In the genomic region with DNA sequence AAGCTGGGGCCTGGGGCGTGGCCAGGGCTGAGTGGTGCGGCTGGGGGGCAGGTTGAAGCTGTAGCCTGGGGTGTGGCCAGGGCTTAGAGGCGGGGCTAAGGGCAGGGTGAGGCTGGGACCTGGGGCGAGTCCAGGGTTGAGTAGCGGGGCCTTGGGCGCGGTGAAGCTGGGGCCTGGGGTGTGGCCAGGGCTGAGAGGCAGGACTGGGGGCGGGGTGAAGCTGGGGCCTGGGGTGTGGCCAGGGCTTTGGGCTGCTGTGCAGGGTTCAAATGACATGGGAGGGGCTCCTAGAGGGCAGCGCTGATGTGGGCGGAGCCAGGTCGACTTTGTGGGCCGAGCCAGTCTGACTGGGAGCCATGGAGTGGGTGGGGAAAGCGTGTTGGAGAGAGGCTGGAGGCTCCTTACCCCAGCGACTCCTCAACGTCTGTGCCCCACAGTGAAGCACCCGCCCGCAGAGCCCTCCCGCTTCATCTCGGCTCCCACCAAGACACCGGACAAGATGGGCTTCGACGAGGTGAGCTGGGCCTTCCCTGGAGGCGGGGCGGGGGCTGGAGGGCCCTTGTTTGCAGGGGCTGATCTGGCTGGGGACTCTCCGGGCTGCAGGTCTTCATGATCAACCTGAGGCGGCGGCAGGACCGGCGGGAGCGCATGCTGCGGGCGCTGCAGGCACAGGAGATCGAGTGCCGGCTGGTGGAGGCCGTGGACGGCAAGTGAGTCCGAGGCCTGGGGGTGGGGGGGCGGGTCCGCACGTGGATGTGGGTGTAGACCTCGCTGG, we compare ENCODE assay signal across 1 cellular context.
A peak's percentile ranks its signal among the peaks of the same experiment; 100 is the strongest.
TF ChIP-seq lines count a peak whose summit lies in the region.

No MANE protein-coding gene starts in this region.

TF ChIP-seq in HEK293, 187 proteins besides CTCF, POLR2A, EP300 and RAD21 (continued from another document):
- TF ChIP-seq, protein P1, sequence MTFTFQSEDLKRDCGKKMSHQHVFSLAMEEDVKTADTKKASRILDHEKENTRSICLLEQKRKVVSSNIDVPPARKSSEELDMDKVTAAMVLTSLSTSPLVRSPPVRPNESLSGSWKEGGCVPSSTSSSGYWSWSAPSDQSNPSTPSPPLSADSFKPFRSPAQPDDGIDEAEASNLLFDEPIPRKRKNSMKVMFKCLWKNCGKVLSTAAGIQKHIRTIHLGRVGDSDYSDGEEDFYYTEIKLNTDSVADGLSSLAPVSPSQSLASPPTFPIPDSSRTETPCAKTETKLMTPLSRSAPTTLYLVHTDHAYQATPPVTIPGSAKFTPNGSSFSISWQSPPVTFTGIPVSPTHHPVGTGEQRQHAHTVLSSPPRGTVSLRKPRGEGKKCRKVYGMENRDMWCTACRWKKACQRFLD (tag by site-specific recombination; IDR thresholded peaks at IDR 0.05): no peak
- TF ChIP-seq, protein P2, sequence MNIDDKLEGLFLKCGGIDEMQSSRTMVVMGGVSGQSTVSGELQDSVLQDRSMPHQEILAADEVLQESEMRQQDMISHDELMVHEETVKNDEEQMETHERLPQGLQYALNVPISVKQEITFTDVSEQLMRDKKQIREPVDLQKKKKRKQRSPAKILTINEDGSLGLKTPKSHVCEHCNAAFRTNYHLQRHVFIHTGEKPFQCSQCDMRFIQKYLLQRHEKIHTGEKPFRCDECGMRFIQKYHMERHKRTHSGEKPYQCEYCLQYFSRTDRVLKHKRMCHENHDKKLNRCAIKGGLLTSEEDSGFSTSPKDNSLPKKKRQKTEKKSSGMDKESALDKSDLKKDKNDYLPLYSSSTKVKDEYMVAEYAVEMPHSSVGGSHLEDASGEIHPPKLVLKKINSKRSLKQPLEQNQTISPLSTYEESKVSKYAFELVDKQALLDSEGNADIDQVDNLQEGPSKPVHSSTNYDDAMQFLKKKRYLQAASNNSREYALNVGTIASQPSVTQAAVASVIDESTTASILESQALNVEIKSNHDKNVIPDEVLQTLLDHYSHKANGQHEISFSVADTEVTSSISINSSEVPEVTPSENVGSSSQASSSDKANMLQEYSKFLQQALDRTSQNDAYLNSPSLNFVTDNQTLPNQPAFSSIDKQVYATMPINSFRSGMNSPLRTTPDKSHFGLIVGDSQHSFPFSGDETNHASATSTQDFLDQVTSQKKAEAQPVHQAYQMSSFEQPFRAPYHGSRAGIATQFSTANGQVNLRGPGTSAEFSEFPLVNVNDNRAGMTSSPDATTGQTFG (tag by site-specific recombination; IDR thresholded peaks at IDR 0.05; ENCODE audit: borderline replicate concordance): no peak
- TF ChIP-seq SP2 (tag by site-specific recombination; IDR thresholded peaks at IDR 0.05) (peak; percentile 44), EGR2 (tag by site-specific recombination; IDR thresholded peaks at IDR 0.05; ENCODE audit: low read depth) (peak; percentile 66), ZNF202 (tag by site-specific recombination; IDR thresholded peaks at IDR 0.05; ENCODE audit: borderline replicate concordance) (no peak), GLIS1 (tag by site-specific recombination; IDR thresholded peaks at IDR 0.05) (no peak), ZNF404 (tag by site-specific recombination; IDR thresholded peaks at IDR 0.05) (no peak), GLIS2 (tag by site-specific recombination; IDR thresholded peaks at IDR 0.05) (no peak), SP3 (tag by site-specific recombination; IDR thresholded peaks at IDR 0.05) (0 out of 2 replicates have a peak, but pooled peaks have one; percentile 11), ZNF2 (tag by site-specific recombination; IDR thresholded peaks at IDR 0.05) (no peak), ZNF521 (tag by site-specific recombination; IDR thresholded peaks at IDR 0.05) (no peak), ZNF701 (tag by site-specific recombination; IDR thresholded peaks at IDR 0.05) (no peak), HOXD13 (CRISPR knock-in tag; IDR thresholded peaks at IDR 0.05; ENCODE audit: borderline replicate concordance) (no peak)
- TF ChIP-seq, protein P3, sequence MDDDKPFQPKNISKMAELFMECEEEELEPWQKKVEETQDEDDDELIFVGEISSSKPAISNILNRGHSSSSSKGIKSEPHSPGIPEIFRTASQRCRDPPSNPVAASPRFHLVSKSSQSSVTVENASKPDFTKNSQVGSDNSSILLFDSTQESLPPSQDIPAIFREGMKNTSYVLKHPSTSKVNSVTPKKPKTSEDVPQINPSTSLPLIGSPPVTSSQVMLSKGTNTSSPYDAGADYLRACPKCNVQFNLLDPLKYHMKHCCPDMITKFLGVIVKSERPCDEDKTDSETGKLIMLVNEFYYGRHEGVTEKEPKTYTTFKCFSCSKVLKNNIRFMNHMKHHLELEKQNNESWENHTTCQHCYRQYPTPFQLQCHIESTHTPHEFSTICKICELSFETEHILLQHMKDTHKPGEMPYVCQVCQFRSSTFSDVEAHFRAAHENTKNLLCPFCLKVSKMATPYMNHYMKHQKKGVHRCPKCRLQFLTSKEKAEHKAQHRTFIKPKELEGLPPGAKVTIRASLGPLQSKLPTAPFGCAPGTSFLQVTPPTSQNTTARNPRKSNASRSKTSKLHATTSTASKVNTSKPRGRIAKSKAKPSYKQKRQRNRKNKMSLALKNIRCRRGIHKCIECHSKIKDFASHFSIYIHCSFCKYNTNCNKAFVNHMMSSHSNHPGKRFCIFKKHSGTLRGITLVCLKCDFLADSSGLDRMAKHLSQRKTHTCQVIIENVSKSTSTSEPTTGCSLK (tag by site-specific recombination; IDR thresholded peaks at IDR 0.05): no peak
- TF ChIP-seq, protein P4, sequence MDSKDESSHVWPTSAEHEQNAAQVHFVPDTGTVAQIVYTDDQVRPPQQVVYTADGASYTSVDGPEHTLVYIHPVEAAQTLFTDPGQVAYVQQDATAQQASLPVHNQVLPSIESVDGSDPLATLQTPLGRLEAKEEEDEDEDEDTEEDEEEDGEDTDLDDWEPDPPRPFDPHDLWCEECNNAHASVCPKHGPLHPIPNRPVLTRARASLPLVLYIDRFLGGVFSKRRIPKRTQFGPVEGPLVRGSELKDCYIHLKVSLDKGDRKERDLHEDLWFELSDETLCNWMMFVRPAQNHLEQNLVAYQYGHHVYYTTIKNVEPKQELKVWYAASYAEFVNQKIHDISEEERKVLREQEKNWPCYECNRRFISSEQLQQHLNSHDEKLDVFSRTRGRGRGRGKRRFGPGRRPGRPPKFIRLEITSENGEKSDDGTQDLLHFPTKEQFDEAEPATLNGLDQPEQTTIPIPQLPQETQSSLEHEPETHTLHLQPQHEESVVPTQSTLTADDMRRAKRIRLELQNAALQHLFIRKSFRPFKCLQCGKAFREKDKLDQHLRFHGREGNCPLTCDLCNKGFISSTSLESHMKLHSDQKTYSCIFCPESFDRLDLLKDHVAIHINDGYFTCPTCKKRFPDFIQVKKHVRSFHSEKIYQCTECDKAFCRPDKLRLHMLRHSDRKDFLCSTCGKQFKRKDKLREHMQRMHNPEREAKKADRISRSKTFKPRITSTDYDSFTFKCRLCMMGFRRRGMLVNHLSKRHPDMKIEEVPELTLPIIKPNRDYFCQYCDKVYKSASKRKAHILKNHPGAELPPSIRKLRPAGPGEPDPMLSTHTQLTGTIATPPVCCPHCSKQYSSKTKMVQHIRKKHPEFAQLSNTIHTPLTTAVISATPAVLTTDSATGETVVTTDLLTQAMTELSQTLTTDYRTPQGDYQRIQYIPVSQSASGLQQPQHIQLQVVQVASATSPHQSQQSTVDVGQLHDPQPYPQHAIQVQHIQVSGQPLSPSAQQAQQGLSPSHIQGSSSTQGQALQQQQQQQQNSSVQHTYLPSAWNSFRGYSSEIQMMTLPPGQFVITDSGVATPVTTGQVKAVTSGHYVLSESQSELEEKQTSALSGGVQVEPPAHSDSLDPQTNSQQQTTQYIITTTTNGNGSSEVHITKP (tag by site-specific recombination; IDR thresholded peaks at IDR 0.05): no peak
- TF ChIP-seq, protein P5, sequence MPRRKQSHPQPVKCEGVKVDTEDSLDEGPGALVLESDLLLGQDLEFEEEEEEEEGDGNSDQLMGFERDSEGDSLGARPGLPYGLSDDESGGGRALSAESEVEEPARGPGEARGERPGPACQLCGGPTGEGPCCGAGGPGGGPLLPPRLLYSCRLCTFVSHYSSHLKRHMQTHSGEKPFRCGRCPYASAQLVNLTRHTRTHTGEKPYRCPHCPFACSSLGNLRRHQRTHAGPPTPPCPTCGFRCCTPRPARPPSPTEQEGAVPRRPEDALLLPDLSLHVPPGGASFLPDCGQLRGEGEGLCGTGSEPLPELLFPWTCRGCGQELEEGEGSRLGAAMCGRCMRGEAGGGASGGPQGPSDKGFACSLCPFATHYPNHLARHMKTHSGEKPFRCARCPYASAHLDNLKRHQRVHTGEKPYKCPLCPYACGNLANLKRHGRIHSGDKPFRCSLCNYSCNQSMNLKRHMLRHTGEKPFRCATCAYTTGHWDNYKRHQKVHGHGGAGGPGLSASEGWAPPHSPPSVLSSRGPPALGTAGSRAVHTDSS (tag by site-specific recombination; IDR thresholded peaks at IDR 0.05): no peak
